Comparison of ENCODE assay signal across 8 cellular contexts in the genomic region with DNA sequence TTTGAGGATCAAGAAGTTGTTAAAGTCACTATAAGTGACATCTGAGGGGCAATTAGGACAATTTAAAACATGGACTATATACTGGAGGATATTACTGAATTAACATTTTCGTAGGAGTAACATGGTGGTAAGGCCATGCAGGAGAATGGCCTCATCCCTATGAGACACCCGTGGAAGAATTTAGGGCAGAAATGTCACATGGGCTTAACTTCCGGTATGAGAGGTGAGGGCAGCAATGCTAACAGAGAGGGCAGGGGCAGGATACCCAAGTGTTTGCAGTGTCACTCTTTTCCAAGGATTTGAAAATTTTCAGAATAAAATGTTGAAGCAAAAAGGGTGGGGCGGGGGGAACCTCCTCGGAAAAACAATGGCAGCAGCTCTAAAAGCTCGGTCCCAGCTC. TPM values are rescaled to one million over a fixed set of nuclear protein-coding genes. Genes with fewer than 3 reads are reported as not detected.
DNase-seq lines count a peak whose midpoint lies in the region; ATAC-seq and TF ChIP-seq lines count a peak whose summit lies in the region.

No MANE protein-coding gene starts in this region.

- no peaks in the 10 kb centered on the region for H3K9me3 Mint-ChIP-seq in brain

- H3K4me1 ChIP-seq in left ventricle myocardium inferior (peaks cover 100% of the 10 kb centered on the region), muscle layer of colon (ENCODE audit: insufficient read depth, low read length) (peaks cover 76% of the 10 kb centered on the region), uterus (peaks cover 14 to 20% of the 10 kb centered on the region in 2 donors)

- intact Hi-C loops in left ventricle myocardium inferior (cut with micrococcal nuclease) = no loop called here
- intact Hi-C loops in Right ventricle myocardium inferior (cut with DNase I) = loop anchor here (10.0 kb wide), 1 partner anchor 129 kb away; no protein-coding TSS in a partner anchor
- intact Hi-C loops in uterus (cut with DNase I; ENCODE audit: low total_unique reads) = no loop called here

- H3K4me3 ChIP-seq in left ventricle myocardium inferior (peak overlapping the region; percentile 38), muscle layer of colon (ENCODE audit: low read depth in 1 of 2, low read length in 2 of 2) (peak overlapping the region in 1 of 2 donors; percentile 30), uterus (no peak overlapping the region)

- H3K27me3 ChIP-seq in left ventricle myocardium inferior (ENCODE audit: low read depth) (no peaks in the 10 kb centered on the region), muscle layer of colon (ENCODE audit: control insufficient read depth in 1 of 2, insufficient read depth in 2 of 2, low read length in 2 of 2) (no peaks in the 10 kb centered on the region), uterus (no peaks in the 10 kb centered on the region)

- ATAC-seq in Right ventricle myocardium inferior (no peak), HG02763 (IDR thresholded peaks at IDR 0.05; ENCODE audit: unreplicated experiment) (no peak)

- H3K4me3 Mint-ChIP-seq in brain = peak overlapping the region; percentile 3 to 61 (median 51)

- no peaks in the 10 kb centered on the region for H3K36me3 ChIP-seq in left ventricle myocardium inferior
- H3K36me3 ChIP-seq in muscle layer of colon (ENCODE audit: insufficient read depth, low read length) = no peaks in the 10 kb centered on the region
- no peaks in the 10 kb centered on the region for H3K36me3 ChIP-seq in uterus

- no peak for TF ChIP-seq POLR2A in uterus (IDR thresholded peaks at IDR 0.05)

- H3K36me3 Mint-ChIP-seq in brain = peaks cover 6% of the 10 kb centered on the region

- no peaks in the 10 kb centered on the region for H3K9me3 ChIP-seq in left ventricle myocardium inferior (replicated peaks)
- no peaks in the 10 kb centered on the region for H3K9me3 ChIP-seq in muscle layer of colon (ENCODE audit: low read length)
- no peaks in the 10 kb centered on the region for H3K9me3 ChIP-seq in uterus

- peak overlapping the region; percentile 6 for H3K9ac ChIP-seq in muscle layer of colon (ENCODE audit: low read length)

- TF ChIP-seq CTCF in left ventricle myocardium inferior (IDR thresholded peaks at IDR 0.05; ENCODE audit: borderline replicate concordance) (no peak), brain (conservative IDR thresholded peaks at IDR 0.05) (no peak), uterus (IDR thresholded peaks at IDR 0.05) (no peak)

- DNase-seq in left ventricle myocardium inferior = no peak
- no peak for DNase-seq in Right ventricle myocardium inferior (ENCODE audit: missing footprints)
- no peak for DNase-seq in uterus
- DNase-seq in hippocampal formation (lab: John Stamatoyannopoulos, UW) = no peak
- DNase-seq in GOT3 (lab: John Stamatoyannopoulos, UW) = no peak

- H3K4me1 Mint-ChIP-seq in brain = peaks cover 97% of the 10 kb centered on the region

- peak overlapping the region; percentile 84 for H3K27ac ChIP-seq in left ventricle myocardium inferior (replicated peaks)
- peak overlapping the region; percentile 94 for H3K27ac ChIP-seq in muscle layer of colon (ENCODE audit: low read depth, low read length)
- H3K27ac ChIP-seq in uterus = peak overlapping the region; percentile 24 to 58

- peak overlapping the region; percentile 19 to 93 (median 82) for H3K27ac Mint-ChIP-seq in brain

- no peaks in the 10 kb centered on the region for H3K27me3 Mint-ChIP-seq in brain

RNA-seq across cellular contexts. Expression of a gene that starts 23.6 kb away (rescaled TPM):
- total RNA-seq in left ventricle myocardium inferior (54.8 TPM), Right ventricle myocardium inferior (65.6 TPM), uterus (10 to 100 TPM; 40.9 to 98.1 (median 48.5) TPM)
- 183 TPM for polyA plus RNA-seq in brain (ENCODE audit: insufficient read depth, low read depth, low replicate concordance)

RNA-seq across cellular contexts. Expression of a gene that starts 40.2 kb away (rescaled TPM):
- total RNA-seq in left ventricle myocardium inferior (6.1 TPM), Right ventricle myocardium inferior (3.8 TPM), uterus (10 to 100 TPM in 3 of 4 donors, 1 to 10 TPM in 1; 2.0 to 48.7 (median 12.4) TPM)
- polyA plus RNA-seq in brain (ENCODE audit: insufficient read depth, low read depth, low replicate concordance) = 43.6 TPM

RNA-seq across cellular contexts. Expression of a gene that starts 49.6 kb away (rescaled TPM):
- total RNA-seq in left ventricle myocardium inferior (2.5 TPM), Right ventricle myocardium inferior (1.6 TPM), uterus (10 to 100 TPM in 1 of 4 donors, 1 to 10 TPM in 3; 2.6 to 10.9 (median 7.1) TPM)
- 4.6 TPM for polyA plus RNA-seq in brain (ENCODE audit: insufficient read depth, low read depth, low replicate concordance)

RNA-seq across cellular contexts. Expression of a gene that starts 50.7 kb away (rescaled TPM):
- 590 TPM for total RNA-seq in left ventricle myocardium inferior
- 571 TPM for total RNA-seq in Right ventricle myocardium inferior
- polyA plus RNA-seq in brain (ENCODE audit: insufficient read depth, low read depth, low replicate concordance) = 691 TPM
- total RNA-seq in uterus = 100 to 1,000 TPM in 3 of 4 donors, 10 to 100 TPM in 1; 68.7 to 261 (median 150) TPM

Comparison
In these comparisons a context has a peak if more than half of its experiments do, and no peak if none do; other contexts are left out.
1. H3K27ac ChIP-seq: peak in every context shown above with its lines; median percentile 94 in muscle layer of colon; 84 in left ventricle myocardium inferior; 41 in uterus.